1 cellular context compared by ENCODE assay signal in genomic region chr7:6387734-6388294, GRCh38.
TF ChIP-seq lines count a peak whose summit lies in the region.

No MANE protein-coding gene starts in this region.

TF ChIP-seq in GM23338, 12 proteins besides CTCF, POLR2A, EP300 and RAD21 (continued from another document):
- TF ChIP-seq ZNF462 (CRISPR knock-in tag; IDR thresholded peaks at IDR 0.05), result no peak
- no peak for TF ChIP-seq EZH2phosphoT487 (IDR thresholded peaks at IDR 0.05; ENCODE audit: unreplicated experiment)
- TF ChIP-seq ETS1 (IDR thresholded peaks at IDR 0.05), result no peak
- no peak for TF ChIP-seq CREB1 (CRISPR knock-in tag; IDR thresholded peaks at IDR 0.05; ENCODE audit: low read depth)
- no peak for TF ChIP-seq ZNF331 (CRISPR knock-in tag; IDR thresholded peaks at IDR 0.05; ENCODE audit: low read depth)
- no peak for TF ChIP-seq POLR2AphosphoS5 (IDR thresholded peaks at IDR 0.05; ENCODE audit: low read depth)
- TF ChIP-seq STAT1 (IDR thresholded peaks at IDR 0.05; ENCODE audit: unreplicated experiment), result no peak
- no peak for TF ChIP-seq NANOG (IDR thresholded peaks at IDR 0.05; ENCODE audit: borderline replicate concordance)
- TF ChIP-seq REST (IDR thresholded peaks at IDR 0.05; ENCODE audit: unreplicated experiment), result no peak
- no peak for TF ChIP-seq EZH2 (IDR thresholded peaks at IDR 0.05; ENCODE audit: low read depth, unreplicated experiment)
